Comparison of ENCODE assay signal across 9 cellular contexts in the genomic region with DNA sequence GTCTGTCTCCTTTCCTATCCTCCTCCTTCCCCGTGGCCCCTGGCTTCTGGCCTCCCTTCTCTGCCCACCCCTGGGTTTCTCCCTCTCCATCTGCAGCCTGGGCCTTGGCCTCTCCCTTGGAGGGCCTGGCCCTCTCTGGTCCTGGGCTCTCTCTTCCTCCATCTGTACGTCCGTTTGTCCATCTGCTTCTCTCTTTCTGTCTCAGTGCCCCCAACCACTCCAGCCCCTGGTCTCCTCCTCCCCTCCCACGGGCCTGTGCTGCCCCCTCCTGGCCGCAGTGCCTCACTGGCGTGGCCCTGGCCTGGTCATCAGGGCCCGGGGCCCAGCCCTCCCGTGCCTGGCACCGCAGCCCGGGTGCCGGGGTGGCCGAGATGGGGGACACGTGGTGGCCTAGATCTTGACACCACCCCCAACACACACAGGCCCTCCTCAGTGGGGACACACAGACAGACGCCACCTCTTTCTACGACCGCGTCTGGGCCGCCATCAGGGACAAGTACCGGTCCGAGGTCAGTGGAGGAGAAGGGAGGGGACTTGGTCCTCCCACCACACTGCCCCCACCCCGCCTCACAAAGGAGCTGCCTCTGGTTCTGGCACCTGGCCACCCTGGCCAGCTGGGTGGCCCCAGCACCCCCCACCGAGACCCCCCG. TPM values are rescaled to one million over a fixed set of nuclear protein-coding genes. Genes with fewer than 3 reads are reported as not detected.
DNase-seq lines count a peak whose midpoint lies in the region; ATAC-seq, FAIRE-seq and TF ChIP-seq lines count a peak whose summit lies in the region.
"Had no signal": no experiment of that assay in that cellular context is flagged by ENCODE, and none has a peak within 500 bp of the region (broad histone marks: within the 10 kb centered on the region; RNA-seq: fewer than 3 reads in every experiment).

No MANE protein-coding gene starts in this region.

- H3K27ac ChIP-seq in C4-2B (no peak overlapping the region), endothelial cell of umbilical vein (ENCODE audit: insufficient read depth, low read depth, low read length) (no peak overlapping the region), upper lobe of left lung (peak overlapping the region in 1 of 4 donors; percentile 4)

- no peaks in the 10 kb centered on the region for H3K27me3 Mint-ChIP-seq in activated CD4-positive, alpha-beta memory T cell treated with anti-CD3 and anti-CD28 coated beads for 36 hours
- no peaks in the 10 kb centered on the region for H3K27me3 Mint-ChIP-seq in naive B cell

- CTCF ChIA-PET in HEK293T (lab: Yijun Ruan, JAX), result interaction anchor here (0.9 to 1.5 kb wide), 6 partner anchors 9 to 69 kb away, joined by 3 to 12 read pairs (median 6); partner anchors contain the start of genes EPOR, ODAD3 and PRKCSH
- CTCF ChIA-PET in activated CD4-positive, alpha-beta memory T cell treated with anti-CD3 and anti-CD28 coated beads for 36 hours (lab: Charles Lee), result interaction anchor here (1.1 kb wide), 1 partner anchor 36 kb away, joined by 3 read pairs; no protein-coding TSS in a partner anchor
- CTCF ChIA-PET in endothelial cell of umbilical vein (lab: Charles Lee), result interaction anchor here (1.8 to 4.7 kb wide), 4 partner anchors 69 to 158 kb away, joined by 5 to 51 read pairs (median 20); no protein-coding TSS in a partner anchor

- BruUV-seq in endothelial cell of umbilical vein (replicated peaks; lab: Mats Ljungman, UMichigan), result no TSS peak

- FAIRE-seq in endothelial cell of umbilical vein (lab: Jason Lieb, UNC), result no peak

- H3K79me2 ChIP-seq in endothelial cell of umbilical vein (ENCODE audit: control insufficient read depth, insufficient read depth, low read length), result no peaks in the 10 kb centered on the region

- no peaks in the 10 kb centered on the region for H4K20me1 ChIP-seq in endothelial cell of umbilical vein (replicated peaks; ENCODE audit: control insufficient read depth, extremely low read depth, insufficient read depth, low read length)

- WGBS in upper lobe of left lung, 2 donors, result 57 to 71% methylated on average over 7 to 20 of the region's 23 CpGs

- H3K4me3 ChIP-seq in endothelial cell of umbilical vein (replicated peaks in 1 of 3; ENCODE audit: insufficient read depth in 1 of 3, low read depth in 1 of 3, low read length in 3 of 3) (no peak overlapping the region), upper lobe of left lung (no peak overlapping the region)

- intact Hi-C loops in activated CD4-positive, alpha-beta memory T cell treated with anti-CD3 and anti-CD28 coated beads for 36 hours (cut with micrococcal nuclease), result loop anchor here (1.0 kb wide), 1 partner anchor 153 kb away; no protein-coding TSS in a partner anchor
- intact Hi-C loops in endothelial cell of umbilical vein (cut with micrococcal nuclease), result loop anchor here (1.0 kb wide), 3 partner anchors 65 to 203 kb away; no protein-coding TSS in a partner anchor

- H3K4me1 ChIP-seq in endothelial cell of umbilical vein (ENCODE audit: control insufficient read depth, extremely low read depth, insufficient read depth, low read length) (no peaks in the 10 kb centered on the region), upper lobe of left lung (peaks cover 0 to under 1% (median 0%) of the 10 kb centered on the region in 4 donors)

- TF ChIP-seq CTCF in C4-2B (conservative IDR thresholded peaks at IDR 0.05), result peak; percentile 91
- peak; percentile 74 to 78 for TF ChIP-seq CTCF in endothelial cell of umbilical vein (IDR thresholded peaks at IDR 0.05; ENCODE audit: extremely low read depth in 1 of 2, insufficient read depth in 1 of 2, low read depth in 1 of 2, low read length in 2 of 2)
- TF ChIP-seq CTCF in upper lobe of left lung (IDR thresholded peaks at IDR 0.05), result peak; percentile 67 to 92 (median 85)

- TF ChIP-seq EP300 in upper lobe of left lung (IDR thresholded peaks at IDR 0.05), result no peak

- no peaks in the 10 kb centered on the region for H3K27me3 ChIP-seq in endothelial cell of umbilical vein (ENCODE audit: control insufficient read depth in 2 of 2, insufficient read depth in 2 of 2, low read length in 2 of 2)
- no peaks in the 10 kb centered on the region for H3K27me3 ChIP-seq in upper lobe of left lung

- no peaks in the 10 kb centered on the region for H3K9me3 ChIP-seq in endothelial cell of umbilical vein (replicated peaks; ENCODE audit: control insufficient read depth, insufficient read depth, low read length)
- no peaks in the 10 kb centered on the region for H3K9me3 ChIP-seq in upper lobe of left lung

- no peaks in the 10 kb centered on the region for H3K9me3 Mint-ChIP-seq in activated CD4-positive, alpha-beta memory T cell treated with anti-CD3 and anti-CD28 coated beads for 36 hours
- H3K9me3 Mint-ChIP-seq in naive B cell, result no peaks in the 10 kb centered on the region

- no peak overlapping the region for H3K4me2 ChIP-seq in endothelial cell of umbilical vein (ENCODE audit: insufficient read depth, low read length)

- H3K9me1 ChIP-seq in endothelial cell of umbilical vein (replicated peaks; ENCODE audit: control insufficient read depth, extremely low read depth, insufficient read depth, low read length), result no peaks in the 10 kb centered on the region

- H3K36me3 ChIP-seq in endothelial cell of umbilical vein (ENCODE audit: control insufficient read depth in 2 of 2, extremely low read depth in 1 of 2, insufficient read depth in 2 of 2, low read length in 2 of 2), result peaks cover 4 to 34% of the 10 kb centered on the region in 2 experiments
- H3K36me3 ChIP-seq in upper lobe of left lung, result peaks cover 22 to 92% (median 85%) of the 10 kb centered on the region in 4 donors

- DNase-seq in HEK293T (ENCODE audit: extremely low spot score) (peak; percentile 83), endothelial cell of umbilical vein (ENCODE audit: low read depth, low spot score) (peak; percentile 21), naive B cell (peak; percentile 55), upper lobe of left lung (peak; percentile 48 to 92), kidney glomerular epithelial cell (lab: John Stamatoyannopoulos, UW) (no peak)
- peak; percentile 51 for DNase-seq in activated CD4-positive, alpha-beta memory T cell treated with anti-CD3 and anti-CD28 coated beads for 36 hours

- H3K9ac ChIP-seq in endothelial cell of umbilical vein (replicated peaks; ENCODE audit: extremely low read depth, insufficient read depth, low read length), result no peak overlapping the region

- TF ChIP-seq POLR2A in endothelial cell of umbilical vein (IDR thresholded peaks at IDR 0.05; ENCODE audit: low read depth, low read length) (no peak), upper lobe of left lung (IDR thresholded peaks at IDR 0.05) (no peak)

- no peak overlapping the region for H3K27ac Mint-ChIP-seq in activated CD4-positive, alpha-beta memory T cell treated with anti-CD3 and anti-CD28 coated beads for 36 hours
- H3K27ac Mint-ChIP-seq in naive B cell, result peak overlapping the region in 1 of 6 donors; percentile 95

- dilution Hi-C loops in endothelial cell of umbilical vein (cut with MboI; ENCODE audit: extremely low pct_ligation_motif_present, low sequenced_read_pairs), result no loop called here

- no peak overlapping the region for H3K4me3 Mint-ChIP-seq in activated CD4-positive, alpha-beta memory T cell treated with anti-CD3 and anti-CD28 coated beads for 36 hours
- no peak overlapping the region for H3K4me3 Mint-ChIP-seq in naive B cell

- POLR2A ChIA-PET in HEK293T (lab: Yijun Ruan, JAX), result no interaction called here
- POLR2A ChIA-PET in activated CD4-positive, alpha-beta memory T cell treated with anti-CD3 and anti-CD28 coated beads for 36 hours (lab: Charles Lee), result no interaction called here
- POLR2A ChIA-PET in endothelial cell of umbilical vein (lab: Charles Lee), result interaction anchor here (0.6 kb wide), 1 partner anchor 13 kb away, joined by 4 read pairs; no protein-coding TSS in a partner anchor

- H3K4me1 Mint-ChIP-seq in activated CD4-positive, alpha-beta memory T cell treated with anti-CD3 and anti-CD28 coated beads for 36 hours (ENCODE audit: low read depth), result peaks cover 2% of the 10 kb centered on the region
- peaks cover 7 to 13% (median 11%) of the 10 kb centered on the region in 3 donors for H3K4me1 Mint-ChIP-seq in naive B cell

- ATAC-seq in naive B cell (ENCODE audit: low read depth in 2 of 2) (peak; percentile 74 to 84), upper lobe of left lung (ENCODE audit: low FRiP score in 2 of 2) (peak; percentile 78 to 79), HG02610 (IDR thresholded peaks at IDR 0.05; ENCODE audit: unreplicated experiment) (no peak)

- peaks cover 23% of the 10 kb centered on the region for H3K36me3 Mint-ChIP-seq in activated CD4-positive, alpha-beta memory T cell treated with anti-CD3 and anti-CD28 coated beads for 36 hours
- H3K36me3 Mint-ChIP-seq in naive B cell, result peaks cover 10 to 22% of the 10 kb centered on the region in 2 donors

- H2AFZ ChIP-seq in endothelial cell of umbilical vein (ENCODE audit: low read depth, low read length), result no peak overlapping the region

RNA-seq across cellular contexts. Expression of gene PRKCSH, which starts 11.3 kb away (rescaled TPM):
- total RNA-seq in activated CD4-positive, alpha-beta memory T cell treated with anti-CD3 and anti-CD28 coated beads for 36 hours, result 100 to 1,000 TPM; 260 to 264 TPM
- total RNA-seq in endothelial cell of umbilical vein (387 and 425 TPM in 2 replicates), upper lobe of left lung (100 to 1,000 TPM; 124 to 341 (median 187) TPM)
- polyA plus RNA-seq in endothelial cell of umbilical vein (215 and 267 TPM in 2 replicates), naive B cell (ENCODE audit: low read depth in 6 of 6) (10 to 100 TPM; 32.2 to 79.6 (median 46.9) TPM)
- 150 and 165 TPM in 2 replicates for polyA plus RNA-seq in endothelial cell of umbilical vein (2011; cell fraction: cytosol; rRNA removed)
- polyA plus RNA-seq in endothelial cell of umbilical vein (2011; cell fraction: nucleus; rRNA removed), result 268 and 306 TPM in 2 replicates
- polyA plus RNA-seq in endothelial cell of umbilical vein (2012), result 232 and 364 TPM in 2 replicates
- 215 and 234 TPM in 2 replicates for polyA minus RNA-seq in endothelial cell of umbilical vein
- polyA minus RNA-seq in endothelial cell of umbilical vein (2011; cell fraction: cytosol; rRNA and poly(A)+ RNA removed), result 209 TPM
- 100 and 102 TPM in 2 replicates for polyA minus RNA-seq in endothelial cell of umbilical vein (2011; cell fraction: nucleus; rRNA and poly(A)+ RNA removed)

RNA-seq across cellular contexts. Expression of gene ODAD3, which starts 11.9 kb away (rescaled TPM):
- under 1 TPM; 0.15 to 0.26 TPM for total RNA-seq in activated CD4-positive, alpha-beta memory T cell treated with anti-CD3 and anti-CD28 coated beads for 36 hours
- 0.97 TPM in 1 of 2 replicates, not detected in the other for total RNA-seq in endothelial cell of umbilical vein
- polyA plus RNA-seq in endothelial cell of umbilical vein, result 0.05 and 0.14 TPM in 2 replicates
- polyA plus RNA-seq in endothelial cell of umbilical vein (2011; cell fraction: cytosol; rRNA removed), result 0.08 and 0.17 TPM in 2 replicates
- 0.35 and 0.57 TPM in 2 replicates for polyA plus RNA-seq in endothelial cell of umbilical vein (2011; cell fraction: nucleus; rRNA removed)
- polyA plus RNA-seq in endothelial cell of umbilical vein (2012), result 0.19 and 0.37 TPM in 2 replicates
- not detected in 2 replicates for polyA minus RNA-seq in endothelial cell of umbilical vein
- polyA minus RNA-seq in endothelial cell of umbilical vein (2011; cell fraction: cytosol; rRNA and poly(A)+ RNA removed), result 1.0 TPM
- not detected in 2 replicates for polyA minus RNA-seq in endothelial cell of umbilical vein (2011; cell fraction: nucleus; rRNA and poly(A)+ RNA removed)
- polyA plus RNA-seq in naive B cell (ENCODE audit: low read depth in 6 of 6), result 1 to 10 TPM in 1 of 6 donors, under 1 TPM in 5; 0.21 to 1.2 (median 0.69) TPM
- total RNA-seq in upper lobe of left lung, result 10 to 100 TPM in 1 of 6 donors, 1 to 10 TPM in 4, under 1 TPM in 1; 0.34 to 11.1 (median 4.1) TPM

RNA-seq across cellular contexts. Expression of gene RGL3, which starts 27.7 kb away (rescaled TPM):
- total RNA-seq in activated CD4-positive, alpha-beta memory T cell treated with anti-CD3 and anti-CD28 coated beads for 36 hours, result not detected
- 1.7 and 5.2 TPM in 2 replicates for total RNA-seq in endothelial cell of umbilical vein
- polyA plus RNA-seq in endothelial cell of umbilical vein, result 0.23 and 0.56 TPM in 2 replicates
- 0.10 and 0.36 TPM in 2 replicates for polyA plus RNA-seq in endothelial cell of umbilical vein (2011; cell fraction: cytosol; rRNA removed)
- 2.1 and 3.6 TPM in 2 replicates for polyA plus RNA-seq in endothelial cell of umbilical vein (2011; cell fraction: nucleus; rRNA removed)
- polyA plus RNA-seq in endothelial cell of umbilical vein (2012), result 0.21 and 0.40 TPM in 2 replicates
- polyA minus RNA-seq in endothelial cell of umbilical vein, result 0.45 TPM in 1 of 2 replicates, not detected in the other
- polyA minus RNA-seq in endothelial cell of umbilical vein (2011; cell fraction: cytosol; rRNA and poly(A)+ RNA removed), result 8.7 TPM
- polyA minus RNA-seq in endothelial cell of umbilical vein (2011; cell fraction: nucleus; rRNA and poly(A)+ RNA removed), result 0.87 and 0.96 TPM in 2 replicates
- under 1 TPM in 2 of 6 donors, not detected in 4; 0.40 to 0.44 TPM for polyA plus RNA-seq in naive B cell (ENCODE audit: low read depth in 6 of 6)
- 100 to 1,000 TPM in 1 of 6 donors, 10 to 100 TPM in 5; 18.5 to 242 (median 44.6) TPM for total RNA-seq in upper lobe of left lung
- total RNA-seq: HT1080 had no signal

RNA-seq across cellular contexts. Expression of gene ELAVL3, which starts 34.1 kb away (rescaled TPM):
- not detected for total RNA-seq in activated CD4-positive, alpha-beta memory T cell treated with anti-CD3 and anti-CD28 coated beads for 36 hours
- total RNA-seq in endothelial cell of umbilical vein, result 0.07 TPM in 1 of 2 replicates, not detected in the other
- polyA plus RNA-seq in endothelial cell of umbilical vein, result not detected in 2 replicates
- polyA plus RNA-seq in endothelial cell of umbilical vein (2011; cell fraction: cytosol; rRNA removed), result not detected in 2 replicates
- polyA plus RNA-seq in endothelial cell of umbilical vein (2011; cell fraction: nucleus; rRNA removed), result not detected in 2 replicates
- not detected in 2 replicates for polyA plus RNA-seq in endothelial cell of umbilical vein (2012)
- not detected in 2 replicates for polyA minus RNA-seq in endothelial cell of umbilical vein
- not detected for polyA minus RNA-seq in endothelial cell of umbilical vein (2011; cell fraction: cytosol; rRNA and poly(A)+ RNA removed)
- polyA minus RNA-seq in endothelial cell of umbilical vein (2011; cell fraction: nucleus; rRNA and poly(A)+ RNA removed), result not detected in 2 replicates
- not detected for polyA plus RNA-seq in naive B cell (ENCODE audit: low read depth in 6 of 6)
- total RNA-seq in upper lobe of left lung, result under 1 TPM in 1 of 6 donors, not detected in 5; 0.03 TPM
- total RNA-seq: HT1080 had no signal

RNA-seq across cellular contexts. Expression of gene ZNF653, which starts 58.9 kb away (rescaled TPM):
- 10 to 100 TPM in 1 of 2 experiments, 1 to 10 TPM in 1; 8.4 to 10.3 TPM for total RNA-seq in activated CD4-positive, alpha-beta memory T cell treated with anti-CD3 and anti-CD28 coated beads for 36 hours
- total RNA-seq in endothelial cell of umbilical vein (7.0 and 9.8 TPM in 2 replicates), upper lobe of left lung (10 to 100 TPM in 3 of 6 donors, 1 to 10 TPM in 3; 6.8 to 30.4 (median 10.3) TPM)
- polyA plus RNA-seq in endothelial cell of umbilical vein (7.1 and 8.7 TPM in 2 replicates), naive B cell (ENCODE audit: low read depth in 6 of 6) (1 to 10 TPM in 5 of 6 donors, not detected in 1; 1.0 to 3.6 (median 1.4) TPM)
- polyA plus RNA-seq in endothelial cell of umbilical vein (2011; cell fraction: cytosol; rRNA removed), result 8.4 and 10.9 TPM in 2 replicates
- 18.7 and 21.3 TPM in 2 replicates for polyA plus RNA-seq in endothelial cell of umbilical vein (2011; cell fraction: nucleus; rRNA removed)
- polyA plus RNA-seq in endothelial cell of umbilical vein (2012), result 5.3 and 5.9 TPM in 2 replicates
- 3.2 TPM in 2 replicates for polyA minus RNA-seq in endothelial cell of umbilical vein
- polyA minus RNA-seq in endothelial cell of umbilical vein (2011; cell fraction: cytosol; rRNA and poly(A)+ RNA removed), result 4.7 TPM
- 5.5 and 7.1 TPM in 2 replicates for polyA minus RNA-seq in endothelial cell of umbilical vein (2011; cell fraction: nucleus; rRNA and poly(A)+ RNA removed)
